27 cellular contexts compared by ENCODE assay signal in the genomic region with DNA sequence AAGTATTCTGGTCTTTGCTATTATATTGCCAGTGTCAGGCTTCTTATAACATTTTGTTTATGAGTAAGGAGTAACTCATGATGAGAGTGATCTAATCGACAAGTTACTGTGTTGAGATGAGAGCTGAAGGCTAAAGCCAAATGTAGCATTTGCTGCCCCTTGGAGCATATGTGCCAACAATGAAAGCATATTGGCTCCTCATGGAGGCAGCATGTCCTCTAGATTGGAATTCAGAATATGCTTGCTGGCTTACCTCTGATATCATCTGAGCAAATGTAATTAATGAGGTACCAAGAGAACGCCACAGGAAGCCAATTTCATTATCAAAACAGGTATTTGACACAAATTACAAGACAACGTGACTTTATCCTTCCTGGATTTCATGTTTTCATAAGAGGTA.
"Had no signal": no experiment of that assay in that cellular context is flagged by ENCODE, and none has a peak within 500 bp of the region (broad histone marks: within the 10 kb centered on the region; RNA-seq: fewer than 3 reads in every experiment).

No MANE protein-coding gene starts in this region.

- ATAC-seq: activated CD4-positive, alpha-beta T cell treated with anti-CD3 and anti-CD28 coated beads for 36 hours; activated CD8-positive, alpha-beta T cell treated with anti-CD3 and anti-CD28 coated beads, Interleukin-2, amount 10 ng/mL, durations not matched to agents 7 days and 5 days; activated naive CD4-positive, alpha-beta T cell treated with anti-CD3 and anti-CD28 coated beads, Interleukin-2, amount 50 U/mL, for 72 hours; body of pancreas; K562; PC-3 had no signal

- H3K27ac ChIP-seq: adrenal gland, body of pancreas, breast epithelium, Peyer's patch had no signal

- H3K4me3 ChIP-seq: adrenal gland, body of pancreas, breast epithelium, K562, Peyer's patch had no signal

- H3K4me1 ChIP-seq: adrenal gland, body of pancreas, breast epithelium, Peyer's patch had no signal

- DNase-seq: activated CD4-positive, alpha-beta T cell treated with anti-CD3 and anti-CD28 coated beads for 36 hours; activated CD4-positive, alpha-beta T cell treated with anti-CD3 and anti-CD28 coated beads, Interleukin-2, amount 10 ng/mL, durations not matched to agents 7 days and 5 days; activated CD4-positive, alpha-beta T cell treated with anti-CD3 and anti-CD28 coated beads, Interleukin-2, amount 50 U/mL, for 48 hours; activated CD8-positive, alpha-beta T cell treated with anti-CD3 and anti-CD28 coated beads, Interleukin-2, amount 10 ng/mL, durations not matched to agents 7 days and 5 days; activated gamma-delta T cell treated with Interleukin-2 at 50 U/mL for 16 hours; activated naive CD4-positive, alpha-beta T cell treated with anti-CD3 and anti-CD28 coated beads for 36 hours; activated T-cell treated with anti-CD3 and anti-CD28 coated beads, Interleukin-2, amount 50 U/mL, for 24 hours; adrenal gland; body of pancreas; NCI-H1092 treated with DMSO at 0.1 percent for 48 hours; NCI-H1694; NCI-H1930; NCI-H2081 treated with DMSO at 0.1 percent for 48 hours; NCI-H226; NCI-H446 treated with DMSO at 0.1 percent for 48 hours; NCI-H774; NK-92 treated with Interleukin-12 subunit alpha and Interleukin-12 subunit beta, amount 100 ng/mL, for 24 hours; PC-3; Peyer's patch; RPMI8226; SIG-M5; SW 1271; T-helper 1 cell; T1000 had no signal

- H3K9me3 ChIP-seq: adrenal gland, body of pancreas, breast epithelium, Peyer's patch had no signal

- H3K36me3 ChIP-seq: adrenal gland, breast epithelium, Peyer's patch had no signal

- H3K27me3 ChIP-seq: adrenal gland, body of pancreas, breast epithelium, Peyer's patch had no signal
